12 cellular contexts compared by ENCODE assay signal in the genomic region with DNA sequence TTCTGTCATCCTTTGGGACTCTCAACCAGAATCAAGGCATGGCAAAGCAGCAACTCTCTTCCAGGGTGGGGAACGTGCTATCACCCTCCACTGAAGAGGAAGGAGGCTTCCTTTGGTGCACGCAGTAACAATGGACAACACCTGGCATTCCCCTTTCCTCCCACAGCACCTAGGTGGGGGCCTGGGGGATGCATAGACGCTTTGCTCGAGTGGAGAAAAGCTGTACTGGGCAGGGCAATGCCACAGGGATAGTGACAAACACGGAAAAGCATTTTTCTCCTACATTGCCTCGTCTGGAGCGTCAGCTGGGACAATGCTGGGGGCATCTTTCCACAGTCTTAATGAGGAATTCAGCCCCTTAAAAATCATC.
DNase-seq lines count a peak whose midpoint lies in the region; ATAC-seq and TF ChIP-seq lines count a peak whose summit lies in the region.
"Had no signal": no experiment of that assay in that cellular context is flagged by ENCODE, and none has a peak within 500 bp of the region (broad histone marks: within the 10 kb centered on the region; RNA-seq: fewer than 3 reads in every experiment).

No MANE protein-coding gene starts in this region.

- no peaks in the 10 kb centered on the region for H3K9me3 Mint-ChIP-seq in central memory CD8-positive, alpha-beta T cell
- H3K9me3 Mint-ChIP-seq in naive thymus-derived CD8-positive, alpha-beta T cell = no peaks in the 10 kb centered on the region

- peaks cover 10% of the 10 kb centered on the region for H3K4me1 ChIP-seq in right cardiac atrium (ENCODE audit: control insufficient read depth, insufficient read depth, low read length)
- H3K4me1 ChIP-seq in vagina = peaks cover 57% of the 10 kb centered on the region

- WGBS in right cardiac atrium = 78% methylated on average over 7 of the region's 7 CpGs

- POLR2A ChIA-PET in naive thymus-derived CD8-positive, alpha-beta T cell (lab: Charles Lee) = interaction anchor here (0.5 kb wide), 1 partner anchor 438 kb away, joined by 3 read pairs; no protein-coding TSS in a partner anchor

- H3K27me3 ChIP-seq in right cardiac atrium (ENCODE audit: control insufficient read depth, insufficient read depth) (no peaks in the 10 kb centered on the region), vagina (no peaks in the 10 kb centered on the region)
- H3K27me3 ChIP-seq: neutrophil had no signal

- H3K4me3 ChIP-seq in right cardiac atrium (ENCODE audit: low read length) = no peak overlapping the region
- no peak overlapping the region for H3K4me3 ChIP-seq in vagina

- H3K36me3 Mint-ChIP-seq in central memory CD8-positive, alpha-beta T cell (ENCODE audit: insufficient read depth) = peaks cover 26% of the 10 kb centered on the region
- peaks cover 0 to 5% (median 3%) of the 10 kb centered on the region in 3 donors for H3K36me3 Mint-ChIP-seq in naive thymus-derived CD8-positive, alpha-beta T cell

- intact Hi-C loops in right cardiac atrium (cut with DNase I) (no loop called here), Right ventricle myocardium inferior (cut with DNase I) (loop anchor here (2.0 kb wide), 1 partner anchor 83 kb away; the partner anchor contains the start of gene GMPR), vagina (cut with DNase I) (no loop called here)

- no peaks in the 10 kb centered on the region for H3K9me3 ChIP-seq in right cardiac atrium (ENCODE audit: control insufficient read depth, low read length)
- no peaks in the 10 kb centered on the region for H3K9me3 ChIP-seq in vagina
- H3K9me3 ChIP-seq: neutrophil had no signal

- no peak overlapping the region for H3K4me3 Mint-ChIP-seq in central memory CD8-positive, alpha-beta T cell
- H3K4me3 Mint-ChIP-seq in naive thymus-derived CD8-positive, alpha-beta T cell = peak overlapping the region in 3 of 10 donors; percentile 24 to 66 (median 32)

- H3K36me3 ChIP-seq in vagina = peaks cover 0 to 6% of the 10 kb centered on the region in 2 donors

- TF ChIP-seq POLR2A in vagina (IDR thresholded peaks at IDR 0.05) = no peak

- peaks cover 67% of the 10 kb centered on the region for H3K4me1 Mint-ChIP-seq in central memory CD8-positive, alpha-beta T cell
- peaks cover 29 to 86% (median 78%) of the 10 kb centered on the region in 4 donors for H3K4me1 Mint-ChIP-seq in naive thymus-derived CD8-positive, alpha-beta T cell

- H3K27ac ChIP-seq in right cardiac atrium (ENCODE audit: low read length) (peak overlapping the region; percentile 79), vagina (peak overlapping the region; percentile 87)
- H3K27ac ChIP-seq: neutrophil had no signal

- no peak for TF ChIP-seq CTCF in vagina (IDR thresholded peaks at IDR 0.05)

- no peak for DNase-seq in right cardiac atrium
- no peak for DNase-seq in Right ventricle myocardium inferior (ENCODE audit: missing footprints)
- peak in 1 of 2 donors; percentile 8 for DNase-seq in central memory CD8-positive, alpha-beta T cell (ENCODE audit: low spot score in 2 of 2)
- no peak for DNase-seq in naive thymus-derived CD8-positive, alpha-beta T cell
- DNase-seq in vagina (ENCODE audit: extremely low spot score in 2 of 2) = no peak
- no peak for DNase-seq in SW480 (ENCODE audit: low spot score)
- DNase-seq in stimulated activated CD4-positive, alpha-beta T cell treated with anti-CD3 and anti-CD28 coated beads, Interleukin-4, amount 100 ng/mL, for 1 hour = no peak
- DNase-seq: activated naive CD4-positive, alpha-beta T cell treated with anti-CD3 and anti-CD28 coated beads, Interleukin-2, amount 50 U/mL, for 16 hours; KBM-7; NCI-H187 had no signal

- no peak for ATAC-seq in right cardiac atrium
- no peak for ATAC-seq in Right ventricle myocardium inferior
- ATAC-seq in central memory CD8-positive, alpha-beta T cell (replicated peaks; ENCODE audit: extremely low read depth, poor library complexity, severe bottlenecking) = no peak
- ATAC-seq in naive thymus-derived CD8-positive, alpha-beta T cell = no peak
- no peak for ATAC-seq in HG03354 (IDR thresholded peaks at IDR 0.05; ENCODE audit: poor library complexity, severe bottlenecking, unreplicated experiment)

- peak overlapping the region; percentile 91 for H3K27ac Mint-ChIP-seq in central memory CD8-positive, alpha-beta T cell (ENCODE audit: low read depth)
- H3K27ac Mint-ChIP-seq in naive thymus-derived CD8-positive, alpha-beta T cell = peak overlapping the region; percentile 91 to 99 (median 94)

- H3K27me3 Mint-ChIP-seq in central memory CD8-positive, alpha-beta T cell = no peaks in the 10 kb centered on the region
- no peaks in the 10 kb centered on the region for H3K27me3 Mint-ChIP-seq in naive thymus-derived CD8-positive, alpha-beta T cell
